In the genomic region with DNA sequence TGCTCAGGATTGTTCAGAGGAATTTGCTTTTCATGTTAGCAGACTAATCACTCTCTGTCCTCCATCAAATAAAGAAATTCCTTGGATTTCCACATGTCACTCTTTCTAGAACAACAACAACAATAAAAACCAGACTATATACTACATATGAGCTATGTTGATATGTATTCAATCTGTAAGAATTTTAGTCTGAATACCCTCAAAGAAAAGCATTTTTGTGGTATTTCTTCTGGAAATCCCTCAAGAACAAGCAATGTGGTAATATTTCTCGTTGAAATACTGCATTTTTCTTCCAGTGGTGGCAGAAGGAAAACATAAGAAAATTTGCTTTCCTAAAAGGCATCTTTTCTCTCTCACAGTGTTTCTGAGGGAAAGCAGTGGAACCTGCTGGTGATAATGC, we compare ENCODE assay signal across 28 cellular contexts.
"Had no signal": no experiment of that assay in that cellular context is flagged by ENCODE, and none has a peak within 500 bp of the region (broad histone marks: within the 10 kb centered on the region; RNA-seq: fewer than 3 reads in every experiment).

No MANE protein-coding gene starts in this region.

- H3K27me3 ChIP-seq: adrenal gland had no signal

- H3K27ac ChIP-seq: adrenal gland, SK-N-MC, WERI-Rb-1 had no signal

- H3K9me3 Mint-ChIP-seq: activated CD8-positive, alpha-beta T cell treated with anti-CD3 and anti-CD28 coated beads for 36 hours; activated naive CD4-positive, alpha-beta T cell treated with anti-CD3 and anti-CD28 coated beads, Interleukin-2, amount 10 ng/mL, durations not matched to agents 7 days and 5 days; activated naive CD8-positive, alpha-beta T cell treated with anti-CD3 and anti-CD28 coated beads for 36 hours; activated T-cell treated with anti-CD3 and anti-CD28 coated beads, Interleukin-2, amount 50 U/mL, for 72 hours; activated T-helper 2 cell treated with anti-CD3 and anti-CD28 coated beads, Interferon-gamma antibody, Interleukin-2, Interleukin-4, amounts not matched to agents 10 μg/mL and 5 μg/mL and 100 μg/mL, durations not matched to agents 14 hours and 24 hours and 36 hours had no signal

- DNase-seq: activated CD4-positive, alpha-beta T cell treated with anti-CD3 and anti-CD28 coated beads for 36 hours; activated CD8-positive, alpha-beta memory T cell treated with anti-CD3 and anti-CD28 coated beads, Interleukin-2, amount 50 U/mL, for 4 hours; activated CD8-positive, alpha-beta T cell treated with anti-CD3 and anti-CD28 coated beads for 36 hours; activated gamma-delta T cell treated with Interleukin-2 at 50 U/mL for 16 hours; activated naive CD4-positive, alpha-beta T cell treated with anti-CD3 and anti-CD28 coated beads, Interleukin-2, amount 10 ng/mL, durations not matched to agents 7 days and 5 days; activated naive CD8-positive, alpha-beta T cell treated with anti-CD3 and anti-CD28 coated beads for 36 hours; activated T-cell treated with anti-CD3 and anti-CD28 coated beads, Interleukin-2, amount 50 U/mL, for 72 hours; adrenal gland; aorta; caudate nucleus; Kasumi-1; NCI-H146; NCI-H1930; NCI-H2171; NCI-H2227 treated with DMSO at 0.1 percent for 48 hours; NCI-H526; NCI-H82; NK-92 treated with Interleukin-12 subunit alpha and Interleukin-12 subunit beta, amount 100 ng/mL, for 24 hours; OCI-M1; RPMI8226; T-cell; T-helper 2 cell; T1000; WERI-Rb-1 had no signal

- H3K27me3 Mint-ChIP-seq: activated CD8-positive, alpha-beta T cell treated with anti-CD3 and anti-CD28 coated beads for 36 hours; activated naive CD4-positive, alpha-beta T cell treated with anti-CD3 and anti-CD28 coated beads, Interleukin-2, amount 10 ng/mL, durations not matched to agents 7 days and 5 days had no signal

- H3K9me3 ChIP-seq: adrenal gland had no signal

- H3K36me3 Mint-ChIP-seq: activated naive CD4-positive, alpha-beta T cell treated with anti-CD3 and anti-CD28 coated beads, Interleukin-2, amount 10 ng/mL, durations not matched to agents 7 days and 5 days; activated naive CD8-positive, alpha-beta T cell treated with anti-CD3 and anti-CD28 coated beads for 36 hours; T-cell had no signal

- H3K36me3 ChIP-seq: adrenal gland, WERI-Rb-1 had no signal

- H3K4me1 ChIP-seq: adrenal gland had no signal

- H3K4me1 Mint-ChIP-seq: activated CD4-positive, alpha-beta T cell treated with anti-CD3 and anti-CD28 coated beads for 36 hours; activated naive CD4-positive, alpha-beta T cell treated with anti-CD3 and anti-CD28 coated beads, Interleukin-2, amount 10 ng/mL, durations not matched to agents 7 days and 5 days; activated naive CD8-positive, alpha-beta T cell treated with anti-CD3 and anti-CD28 coated beads for 36 hours; T-cell had no signal

- ATAC-seq: activated CD4-positive, alpha-beta T cell treated with anti-CD3 and anti-CD28 coated beads for 36 hours; activated CD8-positive, alpha-beta T cell treated with anti-CD3 and anti-CD28 coated beads for 36 hours; activated T-cell treated with anti-CD3 and anti-CD28 coated beads, Interleukin-2, amount 50 U/mL, for 72 hours; Panc1; Right ventricle myocardium inferior; T-cell had no signal

- H3K27ac Mint-ChIP-seq: activated CD4-positive, alpha-beta T cell treated with anti-CD3 and anti-CD28 coated beads for 36 hours; activated CD8-positive, alpha-beta T cell treated with anti-CD3 and anti-CD28 coated beads for 36 hours; activated naive CD4-positive, alpha-beta T cell treated with anti-CD3 and anti-CD28 coated beads, Interleukin-2, amount 10 ng/mL, durations not matched to agents 7 days and 5 days; activated naive CD8-positive, alpha-beta T cell treated with anti-CD3 and anti-CD28 coated beads for 36 hours; activated T-cell treated with anti-CD3 and anti-CD28 coated beads, Interleukin-2, amount 50 U/mL, for 72 hours; activated T-helper 2 cell treated with anti-CD3 and anti-CD28 coated beads, Interferon-gamma antibody, Interleukin-2, Interleukin-4, amounts not matched to agents 10 μg/mL and 5 μg/mL and 100 μg/mL, durations not matched to agents 14 hours and 24 hours and 36 hours; T-cell had no signal

- H3K4me3 ChIP-seq: adrenal gland, SK-N-MC had no signal

- H3K4me3 Mint-ChIP-seq: activated CD4-positive, alpha-beta T cell treated with anti-CD3 and anti-CD28 coated beads for 36 hours; activated CD8-positive, alpha-beta T cell treated with anti-CD3 and anti-CD28 coated beads for 36 hours; activated naive CD4-positive, alpha-beta T cell treated with anti-CD3 and anti-CD28 coated beads, Interleukin-2, amount 10 ng/mL, durations not matched to agents 7 days and 5 days; activated naive CD8-positive, alpha-beta T cell treated with anti-CD3 and anti-CD28 coated beads for 36 hours; activated T-cell treated with anti-CD3 and anti-CD28 coated beads, Interleukin-2, amount 50 U/mL, for 72 hours; T-cell had no signal
